Comparison of ENCODE assay signal across 9 cellular contexts in the genomic region with DNA sequence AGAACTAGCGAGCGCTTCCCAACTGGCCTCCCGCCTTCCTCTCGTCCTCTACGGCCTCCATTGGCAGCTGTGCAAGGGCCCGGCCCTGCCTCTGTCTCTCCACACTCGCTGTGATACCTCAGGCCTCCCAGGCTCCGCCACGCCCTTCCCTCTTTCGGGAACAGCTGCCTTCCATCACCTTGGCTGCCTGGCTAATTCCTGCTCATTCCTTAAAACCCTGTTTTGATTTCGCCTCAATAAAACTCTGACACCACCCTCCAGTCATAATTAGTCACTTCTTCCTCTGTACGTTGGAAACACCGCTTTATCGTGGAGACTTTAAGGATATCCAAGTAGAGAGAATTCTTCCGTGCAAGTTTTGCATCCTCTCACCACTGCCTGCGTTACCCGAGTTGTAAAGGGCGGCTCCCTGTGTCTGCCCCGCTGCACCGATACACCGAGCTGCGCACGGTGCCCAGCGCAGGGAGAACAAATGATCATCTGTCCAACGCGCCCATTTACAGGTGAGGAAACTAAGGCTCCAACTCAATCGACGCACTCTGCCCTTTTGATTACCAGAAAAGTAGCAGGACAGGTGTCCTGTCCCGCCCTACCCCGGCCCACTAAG.
DNase-seq lines count a peak whose midpoint lies in the region; ATAC-seq, FAIRE-seq and TF ChIP-seq lines count a peak whose summit lies in the region.
"Had no signal": no experiment of that assay in that cellular context is flagged by ENCODE, and none has a peak within 500 bp of the region (broad histone marks: within the 10 kb centered on the region; RNA-seq: fewer than 3 reads in every experiment).

No MANE protein-coding gene starts in this region.

- peaks cover 6% of the 10 kb centered on the region; the same call in 1 of the 2 replicates for H3K23me2 ChIP-seq in H1 (ENCODE audit: low read depth, low read length)

- H3K36me3 ChIP-seq in OCI-LY1 (ENCODE audit: insufficient read depth, low read length) = no peaks in the 10 kb centered on the region
- no peaks in the 10 kb centered on the region for H3K36me3 ChIP-seq in H1 (ENCODE audit: control insufficient read depth in 2 of 4, insufficient read depth in 4 of 4, low read length in 3 of 4)

- 45% methylated on average over 28 of the region's 30 CpGs for WGBS in A549 (ENCODE audit: missing lambda C conversion rate)
- WGBS in H1 (ENCODE audit: extremely low coverage in 1 of 2, insufficient coverage in 1 of 2, insufficient read length in 1 of 2, insufficient replicate concordance in 2 of 2, low coverage in 1 of 2, low lambda C conversion rate in 2 of 2, missing lambda C conversion rate in 1 of 2), 2 experiments = 15% methylated on average over 28 of the region's 30 CpGs; no CpG with 5 or more reads in 1 of the 2 experiments

- H4K8ac ChIP-seq in H1 (ENCODE audit: extremely low read depth, insufficient read depth, low read length) = peak overlapping the region; percentile 84; the same call in 1 of the 2 replicates

- no peaks in the 10 kb centered on the region for H4K20me1 ChIP-seq in OCI-LY1 (ENCODE audit: insufficient read depth, low read length)
- peaks cover 0 to 2% of the 10 kb centered on the region in 2 experiments for H4K20me1 ChIP-seq in H1 (replicated peaks in 1 of 2; ENCODE audit: control insufficient read depth in 1 of 2, insufficient read depth in 2 of 2, low read length in 2 of 2)

- DNase-seq in A549 (ENCODE audit: low read depth in 1 of 2, low spot score in 1 of 2) = no peak
- DNase-seq in GM19239 (ENCODE audit: insufficient read length, low spot score) = no peak
- DNase-seq in H1 (ENCODE audit: low read depth in 1 of 2, low spot score in 2 of 2) = peak in 1 of 2 experiments; percentile 66
- no peak for DNase-seq in progenitor cell of endocrine pancreas (ENCODE audit: low spot score, unreplicated experiment)
- no peak for DNase-seq in islet precursor cell

- H3K27me3 ChIP-seq in OCI-LY1 (ENCODE audit: insufficient read depth, low read length) (peaks cover 12% of the 10 kb centered on the region; the same call in 1 of the 2 replicates), H1 (replicated peaks in 1 of 4; ENCODE audit: control insufficient read depth in 3 of 4, extremely low read depth in 1 of 4, insufficient read depth in 3 of 4, low read length in 3 of 4) (peaks cover 0 to 24% (median 18%) of the 10 kb centered on the region in 4 experiments; a peak in 5 of 7 replicates)

- POLR2A ChIA-PET in A549 (lab: Yijun Ruan, JAX) = interaction anchor here (1.4 kb wide), 1 partner anchor 25 kb away, joined by 5 read pairs; no protein-coding TSS in a partner anchor
- POLR2A ChIA-PET in H1 (lab: Charles Lee; ENCODE audit: partially characterized antibody) = no interaction called here

- no peak for TF ChIP-seq RAD21 in A549 (conservative IDR thresholded peaks at IDR 0.05 in 1 of 2, IDR thresholded peaks at IDR 0.05 in 1 of 2)
- TF ChIP-seq RAD21 in H1 (IDR thresholded peaks at IDR 0.05 in 1 of 2, conservative IDR thresholded peaks at IDR 0.05 in 1 of 2; ENCODE audit: low read depth in 2 of 2, low read length in 2 of 2) = no peak

- no peaks in the 10 kb centered on the region for H3F3A ChIP-seq in OCI-LY1 (ENCODE audit: insufficient read depth, low read length)

- H3K23ac ChIP-seq in H1 (ENCODE audit: insufficient read length) = no peak overlapping the region

- peaks cover 26% of the 10 kb centered on the region for H3K27me3 Mint-ChIP-seq in progenitor cell of endocrine pancreas

- peaks cover 22% of the 10 kb centered on the region for H3K4me1 Mint-ChIP-seq in progenitor cell of endocrine pancreas (ENCODE audit: low read depth)

- peak overlapping the region; percentile 29 for H2BK12ac ChIP-seq in H1 (ENCODE audit: low read depth, low read length)

- no peak overlapping the region for H2AFZ ChIP-seq in OCI-LY1 (ENCODE audit: low read length)
- H2AFZ ChIP-seq in H1 (ENCODE audit: low read length) = 0 out of 2 replicates have a peak overlapping the region, but pooled peaks have one; percentile 4

- H3K18ac ChIP-seq in H1 (ENCODE audit: extremely low read depth, low read length) = 0 out of 2 replicates have a peak overlapping the region, but pooled peaks have one; percentile 38

- peak overlapping the region; percentile 81 for H3K4me3 ChIP-seq in A549
- peak overlapping the region; percentile 41 for H3K4me3 ChIP-seq in OCI-LY1 (ENCODE audit: low read depth, low read length, poor library complexity, severe bottlenecking)
- H3K4me3 ChIP-seq in H1 (ENCODE audit: extremely low read depth in 1 of 4, insufficient read depth in 2 of 4, low read depth in 3 of 4, low read length in 4 of 4) = peak overlapping the region; percentile 39 to 65 (median 45)

- no peaks in the 10 kb centered on the region for H3K9me2 ChIP-seq in OCI-LY1 (ENCODE audit: low read depth, low read length)

- no peak for FAIRE-seq in A549 (lab: Jason Lieb, UNC)
- FAIRE-seq in GM19239 (lab: Jason Lieb, UNC) = peak; percentile 35
- FAIRE-seq in H1 (lab: Jason Lieb, UNC) = no peak
- FAIRE-seq: islet of Langerhans had no signal

- no peak overlapping the region for H3K4ac ChIP-seq in H1 (replicated peaks; ENCODE audit: insufficient read length, low read depth, low read length)

- CTCF ChIA-PET in A549 (lab: Yijun Ruan, JAX) (interaction anchor here (0.5 to 2.6 kb wide), 20 partner anchors 9 to 215 kb away, joined by 3 to 16 read pairs (median 4); a partner anchor contains a TSS), H1 (lab: Charles Lee; ENCODE audit: partially characterized antibody) (interaction anchor here (1.0 to 3.2 kb wide), 3 partner anchors 13 to 193 kb away, joined by 3 to 12 read pairs (median 4); no protein-coding TSS in a partner anchor)

- H3K14ac ChIP-seq in H1 (ENCODE audit: insufficient read length) = no peak overlapping the region

- H3K9me3 Mint-ChIP-seq in progenitor cell of endocrine pancreas (ENCODE audit: low read depth) = no peaks in the 10 kb centered on the region

- ATAC-seq in A549 (peak in 1 of 2 experiments; percentile 9; a peak in 2 of 6 replicates), GM18870 (IDR thresholded peaks at IDR 0.05; ENCODE audit: unreplicated experiment) (no peak), GM18511 (IDR thresholded peaks at IDR 0.05; ENCODE audit: unreplicated experiment) (no peak)

- H2BK20ac ChIP-seq in H1 (ENCODE audit: low read length) = no peak overlapping the region

- H2BK5ac ChIP-seq in H1 (ENCODE audit: low read depth, low read length) = no peak overlapping the region

- H3K4me1 ChIP-seq in A549 (peaks cover 36% of the 10 kb centered on the region), OCI-LY1 (ENCODE audit: insufficient read depth, low read length, severe bottlenecking) (peaks cover 26% of the 10 kb centered on the region), H1 (replicated peaks in 1 of 4; ENCODE audit: control insufficient read depth in 3 of 4, insufficient read depth in 4 of 4, low read length in 3 of 4) (peaks cover 0 to 18% (median 13%) of the 10 kb centered on the region in 4 experiments; a peak in 5 of 7 replicates)

- H3K79me2 ChIP-seq in OCI-LY1 (ENCODE audit: insufficient read depth, low read length) (no peaks in the 10 kb centered on the region), H1 (ENCODE audit: control insufficient read depth in 1 of 2, insufficient read depth in 2 of 2, low read length in 2 of 2) (peaks cover 0 to 17% of the 10 kb centered on the region in 2 experiments; a peak in 1 of 4 replicates)

- no peak overlapping the region for H4K5ac ChIP-seq in H1 (ENCODE audit: insufficient read length, low read depth, low read length)

- H3K4me3 Mint-ChIP-seq in progenitor cell of endocrine pancreas (ENCODE audit: low read depth) = peak overlapping the region; percentile 71

- peak overlapping the region; percentile 89 to 92 for H3K27ac ChIP-seq in A549
- no peak overlapping the region for H3K27ac ChIP-seq in OCI-LY1 (ENCODE audit: low read depth, low read length, poor library complexity, severe bottlenecking)
- H3K27ac ChIP-seq in H1 (ENCODE audit: low read depth, low read length) = no peak overlapping the region

- H2BK15ac ChIP-seq in H1 (ENCODE audit: low read length) = no peak overlapping the region; the same call in 1 of the 2 replicates

- TF ChIP-seq CTCF in A549 (IDR thresholded peaks at IDR 0.05) = no peak
- no peak for TF ChIP-seq CTCF in OCI-LY1 (IDR thresholded peaks at IDR 0.05; ENCODE audit: low read length)
- no peak for TF ChIP-seq CTCF in H1 (IDR thresholded peaks at IDR 0.05; ENCODE audit: control extremely low read depth in 1 of 3, insufficient read depth in 1 of 3, low read depth in 1 of 3, low read length in 3 of 3)
- no peak for TF ChIP-seq CTCF in progenitor cell of endocrine pancreas (IDR thresholded peaks at IDR 0.05; ENCODE audit: unreplicated experiment)

- TF ChIP-seq POLR2A in A549 (IDR thresholded peaks at IDR 0.05; ENCODE audit: low read length) (no peak), H1 (IDR thresholded peaks at IDR 0.05; ENCODE audit: control extremely low read depth in 1 of 2, low read depth in 2 of 2, low read length in 2 of 2) (no peak)

- no peak overlapping the region for H2AK5ac ChIP-seq in H1 (ENCODE audit: low read depth, low read length)

- H3K9ac ChIP-seq in OCI-LY1 (ENCODE audit: low read length) = no peak overlapping the region; the same call in 1 of the 2 replicates
- H3K9ac ChIP-seq in H1 (replicated peaks in 1 of 4; ENCODE audit: extremely low read depth in 1 of 4, low read depth in 3 of 4, low read length in 3 of 4) = 0 out of 7 replicates have a peak overlapping the region, but pooled peaks of 1 of the 4 experiments have one; percentile 25

- H3K36me3 Mint-ChIP-seq in progenitor cell of endocrine pancreas (ENCODE audit: insufficient read depth) = no peaks in the 10 kb centered on the region

- no peak for TF ChIP-seq EP300 in A549 (IDR thresholded peaks at IDR 0.05)
- TF ChIP-seq EP300 in H1 (IDR thresholded peaks at IDR 0.05; ENCODE audit: borderline replicate concordance in 1 of 2, low read depth in 2 of 2, low read length in 2 of 2) = no peak

- H3K56ac ChIP-seq in H1 (replicated peaks; ENCODE audit: insufficient read length, low read depth, low read length) = no peak overlapping the region

- no peak overlapping the region for H4K91ac ChIP-seq in H1 (replicated peaks; ENCODE audit: insufficient read length, low read length)

- peak overlapping the region; percentile 98 for H3K4me2 ChIP-seq in A549
- H3K4me2 ChIP-seq in OCI-LY1 (ENCODE audit: low read length) = peak overlapping the region; percentile 70
- peak overlapping the region; percentile 81 to 89 for H3K4me2 ChIP-seq in H1 (ENCODE audit: insufficient read depth in 1 of 2, low read depth in 2 of 2, low read length in 2 of 2)

- peak overlapping the region; percentile 96 for H3K27ac Mint-ChIP-seq in progenitor cell of endocrine pancreas

- no peak overlapping the region for H2BK120ac ChIP-seq in H1 (replicated peaks; ENCODE audit: low read depth, low read length)

- H3K79me1 ChIP-seq in H1 (ENCODE audit: low read depth, low read length) = no peaks in the 10 kb centered on the region

- no peaks in the 10 kb centered on the region for H3K9me3 ChIP-seq in A549
- no peaks in the 10 kb centered on the region for H3K9me3 ChIP-seq in OCI-LY1 (ENCODE audit: low read length)
- H3K9me3 ChIP-seq in H1 (ENCODE audit: insufficient read depth in 2 of 2, low read depth in 1 of 2, low read length in 1 of 2) = no peaks in the 10 kb centered on the region

TF ChIP-seq in A549, 52 proteins besides CTCF, POLR2A, EP300 and RAD21 (continues in another document):
- TF ChIP-seq HOXB5 (CRISPR knock-in tag; IDR thresholded peaks at IDR 0.05) (no peak), RFX5 (IDR thresholded peaks at IDR 0.05) (no peak)

TF ChIP-seq in H1, 55 proteins besides CTCF, POLR2A, EP300 and RAD21 (continues in another document):
- no peak for TF ChIP-seq TBP (IDR thresholded peaks at IDR 0.05; ENCODE audit: low read depth, low read length)

Comparison
In these comparisons a context has a peak if more than half of its experiments do, and no peak if none do; other contexts are left out.
1. H3K27ac ChIP-seq: peak in A549 (2 of 2); none in OCI-LY1 (single experiment) and H1 (single experiment).
2. Peak in every context shown above with its lines, with median percentiles within 50 percentile points of each other: H3K4me2 ChIP-seq and H3K4me3 ChIP-seq.